In genomic region chr1:22414244-22414751, GRCh38 we compare ENCODE assay signal across 2 cellular contexts.
TF ChIP-seq lines count a peak whose summit lies in the region.

No MANE protein-coding gene starts in this region.

TF ChIP-seq in PFSK-1, 5 proteins besides CTCF, POLR2A, EP300 and RAD21 (continued from another document):
- TF ChIP-seq REST (IDR thresholded peaks at IDR 0.05; ENCODE audit: insufficient read depth in 1 of 2, low read depth in 2 of 2, low read length in 2 of 2) (no peak), SIN3A (IDR thresholded peaks at IDR 0.05; ENCODE audit: borderline replicate concordance, insufficient read depth, low read length) (no peak)

TF ChIP-seq in HepG2, 621 proteins besides CTCF, POLR2A, EP300 and RAD21 (continued from another document and continues in another):
- TF ChIP-seq AKNA (CRISPR knock-in tag; IDR thresholded peaks at IDR 0.05; ENCODE audit: borderline replicate concordance) (no peak), TFE3 (CRISPR knock-in tag; IDR thresholded peaks at IDR 0.05) (peak; percentile 51; the same call in 1 of the 2 replicates), ZNF562 (CRISPR knock-in tag; IDR thresholded peaks at IDR 0.05; ENCODE audit: borderline replicate concordance) (no peak), ZNF800 (CRISPR knock-in tag; IDR thresholded peaks at IDR 0.05) (0 out of 2 replicates have a peak, but pooled peaks have one; percentile 54), NBN (conservative IDR thresholded peaks at IDR 0.05) (no peak), YY1 (IDR thresholded peaks at IDR 0.05; ENCODE audit: insufficient read depth, insufficient replicate concordance, low read depth, low read length) (peak; percentile 17), DRAP1 (CRISPR knock-in tag; IDR thresholded peaks at IDR 0.05) (no peak), ZNF775 (CRISPR knock-in tag; IDR thresholded peaks at IDR 0.05; ENCODE audit: borderline replicate concordance) (no peak), CENPBD1 (CRISPR knock-in tag; IDR thresholded peaks at IDR 0.05; ENCODE audit: borderline replicate concordance, low read depth) (no peak), STAT5B (CRISPR knock-in tag; IDR thresholded peaks at IDR 0.05) (no peak), ZNF772 (CRISPR knock-in tag; IDR thresholded peaks at IDR 0.05) (0 out of 2 replicates have a peak, but pooled peaks have one; percentile 47), PHF21A (CRISPR knock-in tag; IDR thresholded peaks at IDR 0.05) (peak; percentile 52; the same call in 1 of the 2 replicates), ZFP1 (CRISPR knock-in tag; IDR thresholded peaks at IDR 0.05) (no peak), ZNF17 (CRISPR knock-in tag; IDR thresholded peaks at IDR 0.05) (no peak), KLF13 (CRISPR knock-in tag; IDR thresholded peaks at IDR 0.05) (no peak), HNRNPUL1 (IDR thresholded peaks at IDR 0.05; ENCODE audit: low read depth, low read length) (no peak), STAT6 (CRISPR knock-in tag; IDR thresholded peaks at IDR 0.05; ENCODE audit: borderline replicate concordance) (no peak), ZHX2 (IDR thresholded peaks at IDR 0.05; ENCODE audit: low read depth) (no peak; the same call in 1 of the 2 replicates), ZHX2 (CRISPR knock-in tag; IDR thresholded peaks at IDR 0.05; ENCODE audit: borderline replicate concordance) (no peak), ELF4 (CRISPR knock-in tag; IDR thresholded peaks at IDR 0.05; ENCODE audit: borderline replicate concordance) (no peak), SRSF1 (optimal IDR thresholded peaks at IDR 0.05; ENCODE audit: low read depth, low read length) (no peak), HMGXB4 (CRISPR knock-in tag; IDR thresholded peaks at IDR 0.05; ENCODE audit: borderline replicate concordance in 1 of 2, low read depth in 1 of 2) (no peak), NPAS2 (CRISPR knock-in tag; IDR thresholded peaks at IDR 0.05; ENCODE audit: borderline replicate concordance) (no peak), ZNF274 (CRISPR knock-in tag; IDR thresholded peaks at IDR 0.05) (no peak), KLF15 (CRISPR knock-in tag; IDR thresholded peaks at IDR 0.05; ENCODE audit: borderline replicate concordance) (no peak), WIZ (CRISPR knock-in tag; IDR thresholded peaks at IDR 0.05) (no peak), ZBTB25 (CRISPR knock-in tag; IDR thresholded peaks at IDR 0.05) (peak; percentile 71; the same call in 1 of the 2 replicates), U2AF1 (optimal IDR thresholded peaks at IDR 0.05; ENCODE audit: low read depth, low read length) (no peak), SP4 (CRISPR knock-in tag; IDR thresholded peaks at IDR 0.05) (no peak), ZNF138 (CRISPR knock-in tag; IDR thresholded peaks at IDR 0.05; ENCODE audit: low read depth) (no peak), PHF20 (CRISPR knock-in tag; IDR thresholded peaks at IDR 0.05) (no peak), ZNF878 (CRISPR knock-in tag; IDR thresholded peaks at IDR 0.05) (peak; percentile 70; the same call in 1 of the 2 replicates), SP5 (CRISPR knock-in tag; IDR thresholded peaks at IDR 0.05; ENCODE audit: borderline replicate concordance, low read depth) (peak; percentile 85)
